Comparison of ENCODE assay signal across 20 cellular contexts in the genomic region with DNA sequence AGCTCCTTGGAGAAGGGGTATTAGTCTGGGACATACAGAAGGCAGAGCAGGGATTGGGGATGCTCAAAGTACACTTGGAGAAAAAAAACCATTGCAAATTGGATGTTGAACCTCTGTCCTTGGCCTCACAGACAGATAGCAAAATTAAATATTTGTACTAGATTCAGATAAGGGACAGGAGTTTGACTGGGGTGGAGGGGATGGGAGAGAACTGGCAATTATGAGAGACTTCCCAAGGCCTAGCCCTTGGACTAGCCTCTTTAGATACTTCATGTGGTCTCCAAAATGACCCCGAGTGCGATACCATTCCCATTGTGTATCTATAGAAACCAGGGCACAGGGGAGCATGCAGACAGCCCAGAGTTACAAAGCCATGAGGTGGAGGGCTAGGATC.
"Had no signal": no experiment of that assay in that cellular context is flagged by ENCODE, and none has a peak within 500 bp of the region (broad histone marks: within the 10 kb centered on the region; RNA-seq: fewer than 3 reads in every experiment).

No MANE protein-coding gene starts in this region.

- H3K4me3 Mint-ChIP-seq: mesothelial cell of epicardium; natural killer cell treated with Interleukin-12 subunit alpha and Interleukin-12 subunit beta and Interleukin-15 and Interleukin-18, amount 100 ng/mL, for 72 hours; neural progenitor cell; stimulated activated naive B cell treated with anti-CD40 and anti-IgM and Interleukin-4, amounts not matched to agents 10 μg/mL and 1 μg/mL and 100 μg/mL, for 72 hours; stimulated activated naive CD8-positive, alpha-beta T cell treated with anti-CD3 and anti-CD28 coated beads, Interleukin-15, Interleukin-2, amounts not matched to agents 100 ng/mL and 50 ng/mL, for 24 hours had no signal

- ATAC-seq: mucosa of descending colon; natural killer cell treated with Interleukin-12 subunit alpha and Interleukin-12 subunit beta and Interleukin-15 and Interleukin-18, amount 100 ng/mL, for 72 hours; psoas muscle; right cardiac atrium; stimulated activated naive B cell treated with anti-CD40 and anti-IgM and Interleukin-4, amounts not matched to agents 10 μg/mL and 1 μg/mL and 100 μg/mL, for 72 hours; upper lobe of right lung had no signal

- H3K27ac ChIP-seq: neural progenitor cell, ovary, psoas muscle, suprapubic skin, transverse colon, upper lobe of right lung, uterus had no signal

- H3K9me3 Mint-ChIP-seq: mesothelial cell of epicardium; naive B cell; natural killer cell treated with Interleukin-12 subunit alpha and Interleukin-12 subunit beta and Interleukin-15 and Interleukin-18, amount 100 ng/mL, for 72 hours; neural progenitor cell; stimulated activated naive B cell treated with anti-CD40 and anti-IgM and Interleukin-4, amounts not matched to agents 10 μg/mL and 1 μg/mL and 100 μg/mL, for 72 hours; stimulated activated naive CD8-positive, alpha-beta T cell treated with anti-CD3 and anti-CD28 coated beads, Interleukin-15, Interleukin-2, amounts not matched to agents 100 ng/mL and 50 ng/mL, for 24 hours had no signal

- H3K36me3 ChIP-seq: neural progenitor cell, ovary, suprapubic skin, transverse colon, upper lobe of right lung, uterus had no signal

- H2AFZ ChIP-seq: neural progenitor cell had no signal

- H3K4me2 ChIP-seq: neural progenitor cell had no signal

- H3K36me3 Mint-ChIP-seq: mesothelial cell of epicardium; natural killer cell treated with Interleukin-12 subunit alpha and Interleukin-12 subunit beta and Interleukin-15 and Interleukin-18, amount 100 ng/mL, for 72 hours; neural progenitor cell had no signal

- H3K9ac ChIP-seq: neural progenitor cell had no signal

- DNase-seq: cortex of kidney; mesenchymal stem cell; naive B cell; nucleus accumbens; ovary; psoas muscle; right cardiac atrium; small intestine; stimulated activated CD4-positive, alpha-beta T cell treated with anti-CD3 and anti-CD28 coated beads, Interleukin-15, amount 100 ng/mL, for 24 hours; stimulated activated CD4-positive, alpha-beta T cell treated with anti-CD3 and anti-CD28 coated beads, Interleukin-2, amount 100 ng/mL, for 48 hours; stimulated activated naive B cell treated with anti-CD40 and anti-IgM and Interleukin-4, amounts not matched to agents 10 μg/mL and 1 μg/mL and 100 μg/mL, for 72 hours; transverse colon; upper lobe of right lung; uterus had no signal

- H3K27ac Mint-ChIP-seq: mesothelial cell of epicardium; natural killer cell treated with Interleukin-12 subunit alpha and Interleukin-12 subunit beta and Interleukin-15 and Interleukin-18, amount 100 ng/mL, for 72 hours; neural progenitor cell; stimulated activated naive B cell treated with anti-CD40 and anti-IgM and Interleukin-4, amounts not matched to agents 10 μg/mL and 1 μg/mL and 100 μg/mL, for 72 hours; stimulated activated naive CD8-positive, alpha-beta T cell treated with anti-CD3 and anti-CD28 coated beads, Interleukin-15, Interleukin-2, amounts not matched to agents 100 ng/mL and 50 ng/mL, for 24 hours had no signal

- H3K4me1 Mint-ChIP-seq: mesothelial cell of epicardium had no signal

- H3K9me3 ChIP-seq: mucosa of descending colon, ovary, psoas muscle, suprapubic skin, transverse colon, upper lobe of right lung, uterus had no signal

- H3K4me1 ChIP-seq: psoas muscle, suprapubic skin, upper lobe of right lung, uterus had no signal

- H3K27me3 ChIP-seq: neural progenitor cell, ovary, suprapubic skin, transverse colon, upper lobe of right lung, uterus had no signal

- H3K27me3 Mint-ChIP-seq: naive B cell; natural killer cell treated with Interleukin-12 subunit alpha and Interleukin-12 subunit beta and Interleukin-15 and Interleukin-18, amount 100 ng/mL, for 72 hours; stimulated activated naive B cell treated with anti-CD40 and anti-IgM and Interleukin-4, amounts not matched to agents 10 μg/mL and 1 μg/mL and 100 μg/mL, for 72 hours; stimulated activated naive CD8-positive, alpha-beta T cell treated with anti-CD3 and anti-CD28 coated beads, Interleukin-15, Interleukin-2, amounts not matched to agents 100 ng/mL and 50 ng/mL, for 24 hours had no signal

- H3K4me3 ChIP-seq: mucosa of descending colon, neural progenitor cell, ovary, psoas muscle, suprapubic skin, transverse colon, upper lobe of right lung, uterus had no signal
